Comparison of ENCODE assay signal across 8 cellular contexts in the genomic region with DNA sequence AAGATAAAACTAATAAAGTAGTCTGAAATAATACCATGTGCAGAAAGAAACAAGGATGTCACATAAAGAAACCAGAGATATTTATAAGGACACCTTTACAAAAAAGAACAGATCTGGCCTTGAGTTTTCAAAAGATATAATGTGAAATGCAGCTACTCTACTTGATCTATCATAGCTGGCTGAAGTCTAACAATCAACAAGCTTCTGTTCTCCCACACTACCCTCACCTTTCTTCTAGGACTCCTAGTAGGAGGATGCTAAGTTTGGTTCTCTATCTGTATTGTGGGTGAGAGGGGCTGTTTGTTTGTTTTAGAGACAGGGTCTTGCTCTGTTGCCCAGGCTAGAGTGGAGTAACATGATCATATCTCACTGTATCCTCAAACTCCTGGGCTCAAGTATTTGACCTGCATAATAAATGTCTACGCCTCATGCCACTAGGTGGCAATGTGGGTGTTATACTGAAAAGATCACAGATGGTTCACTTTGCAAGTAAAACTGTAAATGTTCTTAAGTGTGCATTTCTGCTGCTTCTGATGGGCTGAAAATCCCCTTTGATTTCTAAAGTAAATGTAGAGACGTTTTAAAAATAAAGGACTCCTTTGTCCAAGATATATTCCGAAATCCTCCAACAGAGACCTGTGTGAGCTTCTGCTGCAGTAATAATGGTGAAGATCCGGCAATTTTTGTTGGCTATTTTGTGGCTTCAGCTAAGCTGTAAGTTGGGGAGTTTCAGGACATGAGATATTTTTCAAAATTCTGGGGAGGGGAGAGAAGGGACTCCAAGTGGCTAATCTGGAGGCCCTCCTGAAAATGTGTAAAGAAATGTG.
DNase-seq lines count a peak whose midpoint lies in the region; ATAC-seq and TF ChIP-seq lines count a peak whose summit lies in the region.

No MANE protein-coding gene starts in this region.

- H3K9ac ChIP-seq in mammary epithelial cell (ENCODE audit: insufficient read depth, low read length) = no peak overlapping the region

- H2AFZ ChIP-seq in PC-9 = no peak overlapping the region
- H2AFZ ChIP-seq in mammary epithelial cell (ENCODE audit: low read depth, low read length) = no peak overlapping the region

- H3K4me3 ChIP-seq in PC-9 (no peak overlapping the region), mammary epithelial cell (replicated peaks in 1 of 3; ENCODE audit: insufficient read depth in 1 of 3, low read depth in 2 of 3, low read length in 3 of 3) (no peak overlapping the region), thoracic aorta (no peak overlapping the region)

- H3K27ac ChIP-seq in PC-9 = no peak overlapping the region
- H3K27ac ChIP-seq in mammary epithelial cell (ENCODE audit: insufficient read depth, low read depth, low read length) = no peak overlapping the region
- no peak overlapping the region for H3K27ac ChIP-seq in thoracic aorta

- H3F3A ChIP-seq in PC-9 (ENCODE audit: insufficient read depth, low read depth) = no peaks in the 10 kb centered on the region

- TF ChIP-seq CTCF in PC-9 (conservative IDR thresholded peaks at IDR 0.05) = peak; percentile 76
- peak; percentile 61 to 71 for TF ChIP-seq CTCF in mammary epithelial cell (conservative IDR thresholded peaks at IDR 0.05 in 1 of 2, IDR thresholded peaks at IDR 0.05 in 1 of 2; ENCODE audit: extremely low read depth in 1 of 2, insufficient read depth in 1 of 2, low read depth in 1 of 2, low read length in 2 of 2)
- peak; percentile 62 for TF ChIP-seq CTCF in thoracic aorta (IDR thresholded peaks at IDR 0.05)

- no peaks in the 10 kb centered on the region for H3K9me3 ChIP-seq in PC-9 (ENCODE audit: insufficient read depth, low read depth)
- H3K9me3 ChIP-seq in mammary epithelial cell (replicated peaks; ENCODE audit: insufficient read depth, low read length) = no peaks in the 10 kb centered on the region
- H3K9me3 ChIP-seq in thoracic aorta = no peaks in the 10 kb centered on the region

- H3K4me2 ChIP-seq in PC-9 (no peak overlapping the region), mammary epithelial cell (ENCODE audit: insufficient read depth, low read depth, low read length) (no peak overlapping the region)

- BruUV-seq in PC-9 (replicated peaks; lab: Mats Ljungman, UMichigan) (no TSS peak), mammary epithelial cell (replicated peaks; lab: Mats Ljungman, UMichigan) (no TSS peak)

- H4K20me1 ChIP-seq in PC-9 (ENCODE audit: insufficient read depth) (no peaks in the 10 kb centered on the region), mammary epithelial cell (ENCODE audit: insufficient read depth, low read length) (no peaks in the 10 kb centered on the region)

- DNase-seq in SIG-M5 treated with dmso at 0.1 percent for 504 hours (lab: John Stamatoyannopoulos, UW; ENCODE audit: unreplicated experiment) (peak; percentile 37), SIG-M5 (lab: John Stamatoyannopoulos, UW) (no peak), PC-9 (peak; percentile 40 to 48), mammary epithelial cell (peak; percentile 39), islet precursor cell (peak; percentile 79), thoracic aorta (ENCODE audit: low spot score) (peak; percentile 11)
- DNase-seq in effector CD8-positive, alpha-beta T cell (lab: John Stamatoyannopoulos, UW) = no peak

- no peaks in the 10 kb centered on the region for H3K36me3 ChIP-seq in PC-9 (ENCODE audit: low read depth)
- no peaks in the 10 kb centered on the region for H3K36me3 ChIP-seq in mammary epithelial cell (ENCODE audit: insufficient read depth, low read length)
- H3K36me3 ChIP-seq in thoracic aorta = no peaks in the 10 kb centered on the region

- dilution Hi-C loops in mammary epithelial cell (cut with HindIII; ENCODE audit: low sequenced_read_pairs) = no loop called here

- CTCF ChIA-PET in PC-9 (lab: Charles Lee) (interaction anchor here (0.5 to 2.3 kb wide), 7 partner anchors 30 to 762 kb away, joined by 3 to 22 read pairs (median 4); no protein-coding TSS in a partner anchor), mammary epithelial cell (lab: Charles Lee; ENCODE audit: low non-redundant PET) (interaction anchor here (0.7 to 1.6 kb wide), 4 partner anchors 56 to 157 kb away, joined by 3 to 9 read pairs (median 5); no protein-coding TSS in a partner anchor)

- in situ Hi-C loops in mammary epithelial cell (cut with MboI; ENCODE audit: low sequenced_read_pairs in 2 of 2) = loop anchor here in 1 of 2 donors (5.0 to 10.0 kb wide), 2 partner anchors 58 to 155 kb away; no protein-coding TSS in a partner anchor

- no peaks in the 10 kb centered on the region for H3K4me1 ChIP-seq in PC-9 (replicated peaks; ENCODE audit: insufficient read depth)
- peaks cover 7% of the 10 kb centered on the region for H3K4me1 ChIP-seq in mammary epithelial cell (ENCODE audit: insufficient read depth, low read length)
- no peaks in the 10 kb centered on the region for H3K4me1 ChIP-seq in thoracic aorta (ENCODE audit: control insufficient read depth in 1 of 2, low read depth in 2 of 2)

- H3K79me2 ChIP-seq in PC-9 (ENCODE audit: low read depth) (no peaks in the 10 kb centered on the region), mammary epithelial cell (ENCODE audit: insufficient read depth, low read length) (no peaks in the 10 kb centered on the region)

- WGBS in mammary epithelial cell (ENCODE audit: low coverage, missing lambda C conversion rate) = 16% methylated on average over 4 of the region's 4 CpGs

- peak; percentile 56 for ATAC-seq in HG03175 (IDR thresholded peaks at IDR 0.05; ENCODE audit: unreplicated experiment)
- no peak for ATAC-seq in thoracic aorta (ENCODE audit: insufficient number of reproducible peaks, low FRiP score, low read depth)

- intact Hi-C loops in PC-9 (cut with micrococcal nuclease; ENCODE audit: unreplicated experiment) (loop anchor here (1.0 to 5.0 kb wide), 4 partner anchors 56 to 238 kb away; no protein-coding TSS in a partner anchor), mammary epithelial cell (cut with micrococcal nuclease) (loop anchor here (1.0 kb wide), 1 partner anchor 56 kb away; no protein-coding TSS in a partner anchor)

- H3K27me3 ChIP-seq in PC-9 (ENCODE audit: insufficient read depth, low read depth) (no peaks in the 10 kb centered on the region), mammary epithelial cell (ENCODE audit: insufficient read depth, low read length) (no peaks in the 10 kb centered on the region), thoracic aorta (replicated peaks; ENCODE audit: insufficient read depth) (no peaks in the 10 kb centered on the region)

- POLR2A ChIA-PET in PC-9 (lab: Charles Lee; ENCODE audit: unreplicated experiment) = no interaction called here

- no peaks in the 10 kb centered on the region for H3K9me2 ChIP-seq in PC-9 (ENCODE audit: insufficient read depth)

Comparison
In these comparisons a context has a peak if more than half of its experiments do, and no peak if none do; other contexts are left out.
1. DNase-seq: peak in SIG-M5 treated with dmso at 0.1 percent for 504 hours (single experiment), PC-9 (2 of 2), mammary epithelial cell (single experiment), islet precursor cell (single experiment) and thoracic aorta (single experiment); none in SIG-M5 (single experiment) and effector CD8-positive, alpha-beta T cell (single experiment).
2. Peak in every context shown above with its lines, with median percentiles within 50 percentile points of each other: CTCF ChIP-seq.